15 cellular contexts compared by ENCODE assay signal in the genomic region with DNA sequence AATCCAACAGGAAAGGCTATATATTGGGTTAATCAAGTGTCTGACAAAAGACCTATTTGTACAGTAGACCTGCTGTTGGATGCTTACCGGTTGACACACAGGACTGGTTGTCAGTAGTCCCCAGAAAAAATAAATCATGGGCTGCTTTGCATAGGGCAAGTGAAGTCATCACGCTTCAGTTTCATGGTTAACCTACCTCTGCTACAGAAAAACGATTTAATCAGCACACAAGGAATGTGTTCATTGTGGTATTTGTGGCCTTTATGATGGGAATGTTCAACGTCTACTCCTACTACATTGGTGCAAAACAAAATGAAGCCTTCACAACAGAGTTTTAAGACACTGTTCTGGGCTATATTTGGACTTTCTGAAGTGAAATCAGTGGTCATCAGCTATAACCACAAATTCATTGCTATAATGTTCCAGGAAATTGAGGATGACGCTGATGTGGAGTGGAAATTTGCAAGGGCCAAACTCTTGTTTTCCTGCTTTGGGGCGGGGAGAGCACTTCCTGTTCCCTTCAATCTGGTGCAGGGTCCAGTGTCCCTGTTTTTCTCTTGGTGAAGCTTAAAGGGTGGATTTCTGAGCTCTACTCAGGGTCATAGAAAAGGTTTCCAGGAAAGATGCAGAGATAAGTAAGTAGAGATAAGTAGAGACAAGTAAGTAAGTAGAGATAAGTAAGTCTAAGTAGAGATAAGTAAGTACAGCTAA.
"Had no signal": no experiment of that assay in that cellular context is flagged by ENCODE, and none has a peak within 500 bp of the region (broad histone marks: within the 10 kb centered on the region; RNA-seq: fewer than 3 reads in every experiment).

No MANE protein-coding gene starts in this region.

- H3K36me3 ChIP-seq: brain microvascular endothelial cell had no signal

- H3K9me3 ChIP-seq: upper lobe of left lung had no signal

- DNase-seq: activated CD8-positive, alpha-beta memory T cell treated with anti-CD3 and anti-CD28 coated beads, Interleukin-2, amount 50 U/mL, for 4 hours; activated CD8-positive, alpha-beta T cell treated with anti-CD3 and anti-CD28 coated beads for 36 hours; activated naive CD4-positive, alpha-beta T cell treated with Interleukin-2 at 50 U/mL for 16 hours; brain microvascular endothelial cell; effector memory CD8-positive, alpha-beta T cell; glutamatergic neuron; immature natural killer cell; stimulated activated CD4-positive, alpha-beta T cell treated with anti-CD3 and anti-CD28 coated beads, Interleukin-4, amount 100 ng/mL, for 1 hour; stimulated activated CD8-positive, alpha-beta memory T cell treated with anti-CD3 and anti-CD28 coated beads, Interleukin-4, amount 100 ng/mL, for 48 hours; upper lobe of left lung had no signal

- H3K27me3 Mint-ChIP-seq: activated CD8-positive, alpha-beta T cell treated with anti-CD3 and anti-CD28 coated beads for 36 hours; effector memory CD8-positive, alpha-beta T cell; memory B cell; stimulated activated naive CD8-positive, alpha-beta T cell treated with anti-CD3 and anti-CD28 coated beads, Interleukin-15, Interleukin-2, amounts not matched to agents 100 ng/mL and 50 ng/mL, for 24 hours had no signal

- H3K9me3 Mint-ChIP-seq: activated CD8-positive, alpha-beta T cell treated with anti-CD3 and anti-CD28 coated beads for 36 hours; activated T-helper 1 cell treated with anti-CD3 and anti-CD28 coated beads, Interleukin-12 subunit alpha, Interleukin-12 subunit beta, Interleukin-2, Interleukin-4 antibody, amounts not matched to agents 30 ng/mL and 10 ng/mL and 1 ng/mL, durations not matched to agents 14 hours and 24 hours and 36 hours; effector memory CD8-positive, alpha-beta T cell; memory B cell; stimulated activated naive CD8-positive, alpha-beta T cell treated with anti-CD3 and anti-CD28 coated beads, Interleukin-15, Interleukin-2, amounts not matched to agents 100 ng/mL and 50 ng/mL, for 24 hours; T-helper 2 cell treated with Interferon-gamma antibody and Interleukin-4, amounts not matched to agents 5 μg/mL and 100 μg/mL, for 36 hours had no signal

- H3K27ac Mint-ChIP-seq: activated CD8-positive, alpha-beta T cell treated with anti-CD3 and anti-CD28 coated beads for 36 hours; activated T-helper 1 cell treated with anti-CD3 and anti-CD28 coated beads, Interleukin-12 subunit alpha, Interleukin-12 subunit beta, Interleukin-2, Interleukin-4 antibody, amounts not matched to agents 30 ng/mL and 10 ng/mL and 1 ng/mL, durations not matched to agents 14 hours and 24 hours and 36 hours; memory B cell; stimulated activated naive CD8-positive, alpha-beta T cell treated with anti-CD3 and anti-CD28 coated beads, Interleukin-15, Interleukin-2, amounts not matched to agents 100 ng/mL and 50 ng/mL, for 24 hours; T-helper 2 cell treated with Interferon-gamma antibody and Interleukin-4, amounts not matched to agents 5 μg/mL and 100 μg/mL, for 36 hours had no signal

- ATAC-seq: activated CD8-positive, alpha-beta T cell treated with anti-CD3 and anti-CD28 coated beads for 36 hours; effector memory CD8-positive, alpha-beta T cell had no signal

- H3K27me3 ChIP-seq: brain microvascular endothelial cell, upper lobe of left lung had no signal

- H3K4me3 ChIP-seq: upper lobe of left lung had no signal

- H3K4me3 Mint-ChIP-seq: activated CD8-positive, alpha-beta T cell treated with anti-CD3 and anti-CD28 coated beads for 36 hours; activated T-helper 1 cell treated with anti-CD3 and anti-CD28 coated beads, Interleukin-12 subunit alpha, Interleukin-12 subunit beta, Interleukin-2, Interleukin-4 antibody, amounts not matched to agents 30 ng/mL and 10 ng/mL and 1 ng/mL, durations not matched to agents 14 hours and 24 hours and 36 hours; effector memory CD8-positive, alpha-beta T cell; immature natural killer cell; memory B cell; stimulated activated naive CD8-positive, alpha-beta T cell treated with anti-CD3 and anti-CD28 coated beads, Interleukin-15, Interleukin-2, amounts not matched to agents 100 ng/mL and 50 ng/mL, for 24 hours; T-helper 2 cell treated with Interferon-gamma antibody and Interleukin-4, amounts not matched to agents 5 μg/mL and 100 μg/mL, for 36 hours had no signal

- H3K27ac ChIP-seq: brain microvascular endothelial cell, upper lobe of left lung, VCaP had no signal
